10 cellular contexts compared by ENCODE assay signal in the genomic region with DNA sequence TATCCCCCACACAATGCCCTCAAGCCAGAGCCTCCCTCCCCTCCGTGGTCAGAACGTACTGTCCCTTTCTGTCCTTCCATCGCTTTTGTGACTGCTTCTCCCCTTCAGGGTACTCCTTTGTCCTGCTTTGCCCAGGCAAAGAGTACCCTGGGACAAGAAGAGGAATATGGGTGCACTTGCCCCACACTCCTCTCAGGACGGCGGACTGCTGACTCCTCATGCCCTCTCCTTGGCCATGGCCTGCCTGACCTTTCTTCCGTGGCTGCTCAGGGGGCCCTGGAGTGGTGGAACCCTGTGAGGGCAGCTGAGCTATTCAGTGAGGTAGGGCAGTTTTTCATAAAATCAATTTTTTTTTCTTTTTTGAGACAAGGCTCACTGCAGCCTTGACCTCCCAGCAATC. TPM values are rescaled to one million over a fixed set of nuclear protein-coding genes. Genes with fewer than 3 reads are reported as not detected.
A peak's percentile ranks its signal among the peaks of the same experiment; 100 is the strongest.
DNase-seq lines count a peak whose midpoint lies in the region; ATAC-seq and TF ChIP-seq lines count a peak whose summit lies in the region.
"Had no signal": no experiment of that assay in that cellular context is flagged by ENCODE, and none has a peak within 500 bp of the region (broad histone marks: within the 10 kb centered on the region; RNA-seq: fewer than 3 reads in every experiment).

No MANE protein-coding gene starts in this region.

- intact Hi-C loops in IMR-90 (cut with micrococcal nuclease) = no loop called here
- intact Hi-C loops in dendritic cell treated with granulocyte-macrophage colony-stimulating factor and Interleukin-4, amounts not matched to agents 40 ng/mL and 50 ng/mL, for 4 days (cut with micrococcal nuclease) = no loop called here

- H3K36me3 Mint-ChIP-seq in dendritic cell treated with granulocyte-macrophage colony-stimulating factor and Interleukin-4, amounts not matched to agents 40 ng/mL and 50 ng/mL, for 4 days (ENCODE audit: low read depth) = peaks cover 78% of the 10 kb centered on the region

- H3K9me3 ChIP-seq in BLaER1 (no peaks in the 10 kb centered on the region), IMR-90 (ENCODE audit: control insufficient read depth, insufficient read depth, low read length) (no peaks in the 10 kb centered on the region), neuronal stem cell (replicated peaks in 1 of 2; ENCODE audit: control insufficient read depth in 2 of 2, insufficient read depth in 1 of 2, low read depth in 1 of 2, low read length in 2 of 2) (peaks cover 0 to 9% of the 10 kb centered on the region in 2 donors), Peyer's patch (no peaks in the 10 kb centered on the region)

- H3K79me1 ChIP-seq in IMR-90 (ENCODE audit: low read depth in 1 of 2, low read length in 2 of 2) (peaks cover 49 to 76% of the 10 kb centered on the region in 2 experiments), neuronal stem cell (ENCODE audit: low read depth, low read length) (peaks cover 2% of the 10 kb centered on the region)

- H2BK20ac ChIP-seq in IMR-90 (ENCODE audit: low read depth, low read length) = 0 out of 2 replicates have a peak overlapping the region, but pooled peaks have one; percentile 1

- DNase-seq in IMR-90 (no peak), neuronal stem cell (ENCODE audit: low spot score) (no peak), SK-N-DZ (ENCODE audit: low spot score) (no peak), Peyer's patch (no peak), SW 1271 (lab: John Stamatoyannopoulos, UW) (no peak), cortex of kidney (lab: John Stamatoyannopoulos, UW) (no peak)
- DNase-seq: NCI-H748 treated with DMSO at 0.1 percent for 48 hours had no signal

- peak overlapping the region; percentile 97 for H2AK9ac ChIP-seq in IMR-90 (replicated peaks; ENCODE audit: low read depth, low read length, poor library complexity)

- no peak overlapping the region for H3K56ac ChIP-seq in IMR-90 (ENCODE audit: extremely low read depth, insufficient read depth, low read length)

- H2AK5ac ChIP-seq in IMR-90 (ENCODE audit: low read depth, low read length) (peak overlapping the region; percentile 76), neuronal stem cell (ENCODE audit: low read depth, low read length) (no peak overlapping the region)

- H3K18ac ChIP-seq in IMR-90 (ENCODE audit: low read depth, low read length) = peak overlapping the region; percentile 38
- no peak overlapping the region for H3K18ac ChIP-seq in neuronal stem cell (ENCODE audit: low read length)

- H4K8ac ChIP-seq in IMR-90 (ENCODE audit: low read depth in 2 of 2, low read length in 2 of 2) = peak overlapping the region; percentile 2 to 27; a peak in 3 of 4 replicates
- no peak overlapping the region for H4K8ac ChIP-seq in neuronal stem cell (ENCODE audit: low read depth, low read length)

- BruUV-seq in IMR-90 (replicated peaks; lab: Mats Ljungman, UMichigan) = no TSS peak

- CTCF ChIA-PET in IMR-90 (lab: Yijun Ruan, JAX) = interaction anchor here (0.6 kb wide), 1 partner anchor 45 kb away, joined by 3 read pairs; no protein-coding TSS in a partner anchor

- peak overlapping the region; percentile 99 for H3K4me2 ChIP-seq in BLaER1
- H3K4me2 ChIP-seq in IMR-90 (ENCODE audit: low read depth, low read length) = peak overlapping the region; percentile 70
- H3K4me2 ChIP-seq in neuronal stem cell (ENCODE audit: insufficient read depth, low read length, poor library complexity, severe bottlenecking) = no peak overlapping the region

- H2AFZ ChIP-seq in IMR-90 (replicated peaks; ENCODE audit: low read length, poor library complexity) = peak overlapping the region; percentile 80
- no peak overlapping the region for H2AFZ ChIP-seq in neuronal stem cell (ENCODE audit: low read length)

- peak overlapping the region; percentile 2 for H3K4me3 Mint-ChIP-seq in dendritic cell treated with granulocyte-macrophage colony-stimulating factor and Interleukin-4, amounts not matched to agents 40 ng/mL and 50 ng/mL, for 4 days

- H4K91ac ChIP-seq in IMR-90 (ENCODE audit: insufficient read depth, low read depth, low read length) (peak overlapping the region; percentile 67), neuronal stem cell (ENCODE audit: low read depth, low read length, poor library complexity) (no peak overlapping the region)

- in situ Hi-C loops in IMR-90 (cut with MboI; ENCODE audit: low sequenced_read_pairs) = no loop called here

- peaks cover 58% of the 10 kb centered on the region for H3K4me1 Mint-ChIP-seq in dendritic cell treated with granulocyte-macrophage colony-stimulating factor and Interleukin-4, amounts not matched to agents 40 ng/mL and 50 ng/mL, for 4 days (ENCODE audit: low read depth)

- H2BK120ac ChIP-seq in IMR-90 (ENCODE audit: low read depth, low read length) (peak overlapping the region; percentile 72), neuronal stem cell (ENCODE audit: low read depth, low read length) (no peak overlapping the region)

- no peak for ATAC-seq in IMR-90 (ENCODE audit: low read depth)

- H2BK15ac ChIP-seq in IMR-90 (ENCODE audit: low read depth, low read length) (no peak overlapping the region; the same call in 2 of the 3 replicates), neuronal stem cell (ENCODE audit: low read length) (no peak overlapping the region)

- TF ChIP-seq RAD21 in IMR-90 (IDR thresholded peaks at IDR 0.05; ENCODE audit: low read length) = no peak

- H2BK5ac ChIP-seq in IMR-90 (ENCODE audit: low read depth, low read length, poor library complexity, severe bottlenecking) (peak overlapping the region; percentile 61), neuronal stem cell (ENCODE audit: low read length) (no peak overlapping the region)

- H3K14ac ChIP-seq in IMR-90 (replicated peaks; ENCODE audit: low read depth, low read length) (peak overlapping the region; percentile 39), neuronal stem cell (ENCODE audit: low read length) (no peak overlapping the region)

- H3K4ac ChIP-seq in IMR-90 (ENCODE audit: low read depth, low read length) = peak overlapping the region; percentile 74
- no peak overlapping the region for H3K4ac ChIP-seq in neuronal stem cell (ENCODE audit: low read length)

- H3K27ac Mint-ChIP-seq in dendritic cell treated with granulocyte-macrophage colony-stimulating factor and Interleukin-4, amounts not matched to agents 40 ng/mL and 50 ng/mL, for 4 days = peak overlapping the region; percentile 16

- peaks cover 33% of the 10 kb centered on the region for H3K9me1 ChIP-seq in IMR-90 (ENCODE audit: insufficient read depth, low read length)

- H3K27me3 ChIP-seq in BLaER1 = no peaks in the 10 kb centered on the region
- H3K27me3 ChIP-seq in IMR-90 (ENCODE audit: control insufficient read depth, insufficient read depth, low read length) = no peaks in the 10 kb centered on the region
- H3K27me3 ChIP-seq in neuronal stem cell (ENCODE audit: control insufficient read depth in 3 of 3, insufficient read depth in 3 of 3, low read depth in 1 of 3, low read length in 3 of 3) = no peaks in the 10 kb centered on the region
- H3K27me3 ChIP-seq in Peyer's patch = no peaks in the 10 kb centered on the region

- peak overlapping the region; percentile 81 for H3K4me3 ChIP-seq in BLaER1
- H3K4me3 ChIP-seq in IMR-90 (ENCODE audit: insufficient read depth, low read depth, low read length) = no peak overlapping the region
- H3K4me3 ChIP-seq in neuronal stem cell (ENCODE audit: low read length in 2 of 2) = no peak overlapping the region
- H3K4me3 ChIP-seq in Peyer's patch = no peak overlapping the region

- TF ChIP-seq POLR2A in IMR-90 (IDR thresholded peaks at IDR 0.05; ENCODE audit: low read depth, low read length) (no peak), Peyer's patch (IDR thresholded peaks at IDR 0.05) (no peak)

- H4K5ac ChIP-seq in IMR-90 (ENCODE audit: low read depth, low read length) = peak overlapping the region; percentile 43

- dilution Hi-C loops in IMR-90 (cut with HindIII; ENCODE audit: low sequenced_read_pairs, unreplicated experiment) = no loop called here

- TF ChIP-seq CTCF in IMR-90 (conservative IDR thresholded peaks at IDR 0.05; ENCODE audit: low read depth, low read length) (no peak), Peyer's patch (IDR thresholded peaks at IDR 0.05) (no peak)

- peaks cover 5% of the 10 kb centered on the region for H3K27me3 Mint-ChIP-seq in dendritic cell treated with granulocyte-macrophage colony-stimulating factor and Interleukin-4, amounts not matched to agents 40 ng/mL and 50 ng/mL, for 4 days

- no peak overlapping the region for H2BK12ac ChIP-seq in neuronal stem cell (ENCODE audit: low read length)

- H3K9me3 Mint-ChIP-seq in dendritic cell treated with granulocyte-macrophage colony-stimulating factor and Interleukin-4, amounts not matched to agents 40 ng/mL and 50 ng/mL, for 4 days = no peaks in the 10 kb centered on the region

- H3K4me1 ChIP-seq in BLaER1 = peaks cover 58% of the 10 kb centered on the region
- peaks cover 28% of the 10 kb centered on the region for H3K4me1 ChIP-seq in IMR-90 (ENCODE audit: control insufficient read depth, insufficient read depth, low read length)
- H3K4me1 ChIP-seq in neuronal stem cell (ENCODE audit: control insufficient read depth in 2 of 2, insufficient read depth in 1 of 2, low read depth in 1 of 2, low read length in 2 of 2) = peaks cover 11 to 15% of the 10 kb centered on the region in 2 donors
- H3K4me1 ChIP-seq in Peyer's patch = peaks cover 3 to 45% (median 17%) of the 10 kb centered on the region in 4 donors

- H3K9ac ChIP-seq in BLaER1 (peak overlapping the region; percentile 95), IMR-90 (ENCODE audit: low read depth, low read length) (peak overlapping the region; percentile 39), neuronal stem cell (ENCODE audit: low read depth, low read length, poor library complexity) (peak overlapping the region; percentile 66)

- H3K23ac ChIP-seq in IMR-90 (ENCODE audit: low read depth, low read length) (peak overlapping the region; percentile 86), neuronal stem cell (ENCODE audit: low read depth, low read length, poor library complexity) (no peak overlapping the region)

- H3K36me3 ChIP-seq in BLaER1 (peaks cover 38% of the 10 kb centered on the region), IMR-90 (ENCODE audit: control insufficient read depth, insufficient read depth, low read length) (peaks cover 49% of the 10 kb centered on the region), neuronal stem cell (replicated peaks in 1 of 2; ENCODE audit: control insufficient read depth in 2 of 2, insufficient read depth in 2 of 2, low read length in 2 of 2) (peaks cover 33 to 73% of the 10 kb centered on the region in 2 donors), Peyer's patch (peaks cover 0 to 51% (median 0%) of the 10 kb centered on the region in 3 donors)

- H4K20me1 ChIP-seq in BLaER1 = peaks cover 66% of the 10 kb centered on the region
- peaks cover 8% of the 10 kb centered on the region; the same call in 1 of the 2 replicates for H4K20me1 ChIP-seq in IMR-90 (ENCODE audit: insufficient read depth, low read length)

- POLR2A ChIA-PET in IMR-90 (lab: Charles Lee; ENCODE audit: unreplicated experiment) = no interaction called here

- 76% methylated on average over 3 of the region's 6 CpGs; no CpG with 5 or more reads in 1 of the 2 experiments for WGBS in IMR-90 (ENCODE audit: extremely low coverage in 2 of 2, insufficient read length in 1 of 2), 2 experiments
- WGBS in neuronal stem cell (ENCODE audit: extremely low coverage in 2 of 2, insufficient read length in 2 of 2, insufficient replicate concordance in 1 of 2), 2 donors = no CpG with 5 or more reads among the region's 6 CpGs

- peak overlapping the region; percentile 97 for H3K27ac ChIP-seq in BLaER1
- H3K27ac ChIP-seq in IMR-90 (ENCODE audit: insufficient read depth, low read length) = peak overlapping the region; percentile 61
- H3K27ac ChIP-seq in neuronal stem cell (replicated peaks; ENCODE audit: low read length) = no peak overlapping the region
- H3K27ac ChIP-seq in Peyer's patch = peak overlapping the region in 1 of 4 donors; percentile 10
- H3K27ac ChIP-seq: VCaP had no signal

RNA-seq across cellular contexts. Expression of a gene that starts 18.7 kb away (rescaled TPM):
- total RNA-seq in IMR-90 (2012; rRNA removed) (8.4 and 10.3 TPM in 2 replicates), Peyer's patch (10 to 100 TPM in 1 of 4 donors, 1 to 10 TPM in 2, not detected in 1; 1.8 to 10.7 (median 2.8) TPM)
- polyA plus RNA-seq in IMR-90 (2012; rRNA removed) = 15.8 and 21.9 TPM in 2 replicates
- 6.4 and 7.5 TPM in 2 replicates for polyA plus RNA-seq in IMR-90 (2012; cell fraction: cytosol; rRNA removed)
- polyA plus RNA-seq in IMR-90 (2012; cell fraction: nucleus; rRNA removed; ENCODE audit: low replicate concordance) = 1.9 and 4.9 TPM in 2 replicates
- polyA plus RNA-seq in neuronal stem cell (2013, experiment 1 of 2) = 30.9 TPM
- 31.7 TPM for polyA plus RNA-seq in neuronal stem cell (2013, experiment 2 of 2)
- polyA plus RNA-seq in SK-N-DZ (2014; cell fraction: cytosol; rRNA removed) = 22.1 and 23.1 TPM in 2 replicates
- polyA plus RNA-seq in SK-N-DZ (2014; cell fraction: nucleus; rRNA removed) = 13.0 and 15.6 TPM in 2 replicates

Comparison
In these comparisons a context has a peak if more than half of its experiments do, and no peak if none do; other contexts are left out.
1. H3K9ac ChIP-seq: peak in every context shown above with its lines; median percentile 95 in BLaER1; 66 in neuronal stem cell; 39 in IMR-90.